In the genomic region with DNA sequence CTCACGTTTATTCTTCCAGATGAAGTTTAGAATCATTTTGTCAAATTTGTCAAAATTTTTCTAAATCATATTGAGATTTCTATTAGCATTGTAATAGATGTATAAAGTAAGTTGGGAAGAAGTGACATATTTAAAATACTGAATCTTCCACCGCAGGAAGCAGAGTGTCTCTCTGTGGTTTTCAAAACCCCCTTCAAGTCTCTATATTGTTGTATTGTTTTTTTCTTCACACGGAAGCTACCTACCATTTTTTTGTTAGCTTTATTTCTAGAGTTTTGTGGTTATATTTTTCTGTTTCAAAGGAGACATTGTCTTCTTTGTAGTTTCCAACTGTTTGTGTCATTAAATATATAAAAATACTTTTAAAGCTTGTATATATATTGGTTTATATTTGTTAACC, we compare ENCODE assay signal across 13 cellular contexts.
DNase-seq lines count a peak whose midpoint lies in the region; ATAC-seq lines count a peak whose summit lies in the region.
"Had no signal": no experiment of that assay in that cellular context is flagged by ENCODE, and none has a peak within 500 bp of the region (broad histone marks: within the 10 kb centered on the region; RNA-seq: fewer than 3 reads in every experiment).

No MANE protein-coding gene starts in this region.

- H3K36me3 Mint-ChIP-seq in activated T-cell treated with anti-CD3 and anti-CD28 coated beads, Interleukin-2, amount 50 U/mL, for 72 hours (ENCODE audit: insufficient read depth in 2 of 2) = peaks cover 2 to 6% of the 10 kb centered on the region in 2 donors
- H3K36me3 Mint-ChIP-seq in T-cell = no peaks in the 10 kb centered on the region
- H3K36me3 Mint-ChIP-seq in stimulated activated naive B cell treated with anti-CD40 and anti-IgM and Interleukin-4, amounts not matched to agents 10 μg/mL and 1 μg/mL and 100 μg/mL, for 72 hours = peaks cover 9 to 17% of the 10 kb centered on the region in 2 donors

- CTCF ChIA-PET in T-cell (lab: Charles Lee) = interaction anchor here in 1 of 2 donors (0.5 to 0.6 kb wide), 2 partner anchors 158 to 1528 kb away, joined by 3 read pairs; no protein-coding TSS in a partner anchor

- peak overlapping the region; percentile 50 for H3K27ac Mint-ChIP-seq in activated T-cell treated with anti-CD3 and anti-CD28 coated beads, Interleukin-2, amount 50 U/mL, for 72 hours
- H3K27ac Mint-ChIP-seq in T-cell = peak overlapping the region in 1 of 2 donors; percentile 19
- no peak overlapping the region for H3K27ac Mint-ChIP-seq in stimulated activated naive B cell treated with anti-CD40 and anti-IgM and Interleukin-4, amounts not matched to agents 10 μg/mL and 1 μg/mL and 100 μg/mL, for 72 hours
- H3K27ac Mint-ChIP-seq: progenitor cell of endocrine pancreas had no signal

- no peaks in the 10 kb centered on the region for H3K27me3 Mint-ChIP-seq in activated T-cell treated with anti-CD3 and anti-CD28 coated beads, Interleukin-2, amount 50 U/mL, for 72 hours (ENCODE audit: low read depth)
- no peaks in the 10 kb centered on the region for H3K27me3 Mint-ChIP-seq in T-cell
- no peaks in the 10 kb centered on the region for H3K27me3 Mint-ChIP-seq in stimulated activated naive B cell treated with anti-CD40 and anti-IgM and Interleukin-4, amounts not matched to agents 10 μg/mL and 1 μg/mL and 100 μg/mL, for 72 hours

- ATAC-seq in activated T-cell treated with anti-CD3 and anti-CD28 coated beads, Interleukin-2, amount 50 U/mL, for 72 hours (replicated peaks in 1 of 2) = peak; percentile 64 to 76
- ATAC-seq in HG02938 (IDR thresholded peaks at IDR 0.05; ENCODE audit: unreplicated experiment) (peak; percentile 63), T-cell (replicated peaks in 1 of 4) (peak; percentile 60 to 99 (median 82)), left cardiac atrium (no peak)
- ATAC-seq in stimulated activated naive B cell treated with anti-CD40 and anti-IgM and Interleukin-4, amounts not matched to agents 10 μg/mL and 1 μg/mL and 100 μg/mL, for 72 hours (replicated peaks) = peak; percentile 64 to 76
- ATAC-seq: body of pancreas, left lobe of liver, Panc1 had no signal

- POLR2A ChIA-PET in T-cell (lab: Charles Lee) = no interaction called here

- intact Hi-C loops in left cardiac atrium (cut with DNase I) = no loop called here

- H3K4me3 Mint-ChIP-seq in activated T-cell treated with anti-CD3 and anti-CD28 coated beads, Interleukin-2, amount 50 U/mL, for 72 hours = peak overlapping the region; percentile 34 to 50
- H3K4me3 Mint-ChIP-seq in T-cell = peak overlapping the region in 2 of 3 donors; percentile 55 to 67
- no peak overlapping the region for H3K4me3 Mint-ChIP-seq in stimulated activated naive B cell treated with anti-CD40 and anti-IgM and Interleukin-4, amounts not matched to agents 10 μg/mL and 1 μg/mL and 100 μg/mL, for 72 hours

- no peak for DNase-seq in activated T-cell treated with anti-CD3 and anti-CD28 coated beads, Interleukin-2, amount 50 U/mL, for 72 hours
- no peak for DNase-seq in activated T-cell treated with anti-CD3 and anti-CD28 coated beads, Interleukin-2, amount 50 U/mL, for 1 hour
- DNase-seq in T-cell (no peak), hippocampal formation (lab: John Stamatoyannopoulos, UW) (no peak), left cardiac atrium (no peak)
- DNase-seq in stimulated activated naive B cell treated with anti-CD40 and anti-IgM and Interleukin-4, amounts not matched to agents 10 μg/mL and 1 μg/mL and 100 μg/mL, for 72 hours = no peak
- no peak for DNase-seq in effector CD4-positive, alpha-beta T cell
- DNase-seq: body of pancreas, WERI-Rb-1 had no signal

- no peaks in the 10 kb centered on the region for H3K9me3 Mint-ChIP-seq in activated T-cell treated with anti-CD3 and anti-CD28 coated beads, Interleukin-2, amount 50 U/mL, for 72 hours
- H3K9me3 Mint-ChIP-seq in T-cell = no peaks in the 10 kb centered on the region
- no peaks in the 10 kb centered on the region for H3K9me3 Mint-ChIP-seq in stimulated activated naive B cell treated with anti-CD40 and anti-IgM and Interleukin-4, amounts not matched to agents 10 μg/mL and 1 μg/mL and 100 μg/mL, for 72 hours

- H3K4me1 Mint-ChIP-seq in activated T-cell treated with anti-CD3 and anti-CD28 coated beads, Interleukin-2, amount 50 U/mL, for 72 hours (ENCODE audit: low read depth) = peaks cover 21% of the 10 kb centered on the region
- peaks cover 23 to 40% (median 24%) of the 10 kb centered on the region in 3 donors for H3K4me1 Mint-ChIP-seq in T-cell
- H3K4me1 Mint-ChIP-seq in stimulated activated naive B cell treated with anti-CD40 and anti-IgM and Interleukin-4, amounts not matched to agents 10 μg/mL and 1 μg/mL and 100 μg/mL, for 72 hours = peaks cover 39 to 57% of the 10 kb centered on the region in 2 donors

Comparison
In these comparisons a context has a peak if more than half of its experiments do, and no peak if none do; other contexts are left out.
1. ATAC-seq: peak in activated T-cell treated with anti-CD3 and anti-CD28 coated beads, Interleukin-2, amount 50 U/mL, for 72 hours (2 of 2), HG02938 (single experiment), T-cell (4 of 4) and stimulated activated naive B cell treated with anti-CD40 and anti-IgM and Interleukin-4, amounts not matched to agents 10 μg/mL and 1 μg/mL and 100 μg/mL, for 72 hours (2 of 2); none in left cardiac atrium (0 of 2).
2. H3K4me3 Mint-ChIP-seq: peak in activated T-cell treated with anti-CD3 and anti-CD28 coated beads, Interleukin-2, amount 50 U/mL, for 72 hours (2 of 2) and T-cell (2 of 3); none in stimulated activated naive B cell treated with anti-CD40 and anti-IgM and Interleukin-4, amounts not matched to agents 10 μg/mL and 1 μg/mL and 100 μg/mL, for 72 hours (0 of 2).